ENCODE assay signal across 8 cellular contexts in the genomic region with DNA sequence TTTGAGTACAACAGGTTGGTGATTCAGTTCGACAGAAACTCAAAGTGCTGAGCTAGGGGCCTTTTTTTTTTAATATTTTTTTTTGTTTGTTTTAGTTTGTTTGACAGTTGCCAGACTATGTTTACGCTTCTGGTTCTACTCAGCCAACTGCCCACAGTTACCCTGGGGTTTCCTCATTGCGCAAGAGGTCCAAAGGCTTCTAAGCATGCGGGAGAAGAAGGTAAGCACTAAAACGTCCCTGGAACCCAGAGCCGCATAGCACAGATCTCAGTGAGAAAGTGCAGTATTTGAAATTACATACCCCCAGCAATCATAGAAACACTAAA. TPM values are rescaled to one million over a fixed set of nuclear protein-coding genes. Genes with fewer than 3 reads are reported as not detected.
DNase-seq lines count a peak whose midpoint lies in the region; ATAC-seq and TF ChIP-seq lines count a peak whose summit lies in the region.

No MANE protein-coding gene starts in this region.

- H3K27ac ChIP-seq in liver (ENCODE audit: low read depth in 1 of 2, low read length in 2 of 2) (peak overlapping the region; percentile 93 to 95), upper lobe of right lung (peak overlapping the region; percentile 78)

- intact Hi-C loops in MCF 10A (cut with micrococcal nuclease) (no loop called here), upper lobe of right lung (cut with DNase I) (no loop called here)

- peaks cover 33% of the 10 kb centered on the region for H3K27me3 Mint-ChIP-seq in activated CD8-positive, alpha-beta memory T cell treated with anti-CD3 and anti-CD28 coated beads, Interleukin-2, amount 10 ng/mL, durations not matched to agents 7 days and 5 days
- H3K27me3 Mint-ChIP-seq in MCF 10A (ENCODE audit: insufficient read depth, unreplicated experiment): no peaks in the 10 kb centered on the region

- H3K4me1 ChIP-seq in liver (ENCODE audit: control insufficient read depth in 4 of 4, insufficient read depth in 4 of 4, low read length in 3 of 4) (peaks cover 3 to 26% (median 11%) of the 10 kb centered on the region in 4 donors), upper lobe of right lung (peaks cover 7% of the 10 kb centered on the region)

- POLR2A ChIA-PET in MCF 10A (lab: Yijun Ruan, JAX): interaction anchor here (0.6 to 9.1 kb wide), 6 partner anchors 8 to 280 kb away, joined by 3 to 76 read pairs (median 6); partner anchors contain the start of gene QSER1

- CTCF ChIA-PET in activated CD8-positive, alpha-beta memory T cell treated with anti-CD3 and anti-CD28 coated beads, Interleukin-2, amount 10 ng/mL, durations not matched to agents 7 days and 5 days (lab: Charles Lee): interaction anchor here (1.0 kb wide), 1 partner anchor 10 kb away, joined by 3 read pairs; no protein-coding TSS in a partner anchor
- CTCF ChIA-PET in MCF 10A (lab: Yijun Ruan, JAX): interaction anchor here (1.0 to 1.3 kb wide), 2 partner anchors 38 to 63 kb away, joined by 3 to 7 read pairs; partner anchors contain the start of gene QSER1

- H3K27me3 ChIP-seq in liver (ENCODE audit: control insufficient read depth in 4 of 4, insufficient read depth in 4 of 4, low read length in 3 of 4) (no peaks in the 10 kb centered on the region), upper lobe of right lung (no peaks in the 10 kb centered on the region)

- peak overlapping the region; percentile 86 for H3K4me3 Mint-ChIP-seq in activated CD8-positive, alpha-beta memory T cell treated with anti-CD3 and anti-CD28 coated beads, Interleukin-2, amount 10 ng/mL, durations not matched to agents 7 days and 5 days
- H3K4me3 Mint-ChIP-seq in MCF 10A (ENCODE audit: unreplicated experiment): peak overlapping the region; percentile 81

- no peak overlapping the region for H3K27ac Mint-ChIP-seq in activated CD8-positive, alpha-beta memory T cell treated with anti-CD3 and anti-CD28 coated beads, Interleukin-2, amount 10 ng/mL, durations not matched to agents 7 days and 5 days
- peak overlapping the region; percentile 12 for H3K27ac Mint-ChIP-seq in MCF 10A (ENCODE audit: low read depth, unreplicated experiment)

- TF ChIP-seq CTCF in MCF 10A (IDR thresholded peaks at IDR 0.05; ENCODE audit: unreplicated experiment) (no peak), liver (IDR thresholded peaks at IDR 0.05; ENCODE audit: low read depth, low read length, missing input control) (no peak), upper lobe of right lung (IDR thresholded peaks at IDR 0.05) (no peak)

- peak overlapping the region; percentile 71 to 91 for H3K9ac ChIP-seq in liver (ENCODE audit: low read depth in 1 of 2, low read length in 2 of 2)

- no peak for ATAC-seq in activated CD8-positive, alpha-beta memory T cell treated with anti-CD3 and anti-CD28 coated beads, Interleukin-2, amount 10 ng/mL, durations not matched to agents 7 days and 5 days
- ATAC-seq in upper lobe of right lung: peak; percentile 56
- no peak for ATAC-seq in HG03139 (IDR thresholded peaks at IDR 0.05; ENCODE audit: unreplicated experiment)

- WGBS in liver: 9% methylated on average over 6 of the region's 6 CpGs

- H3K9me3 ChIP-seq in liver (ENCODE audit: control insufficient read depth in 4 of 4, low read length in 3 of 4) (no peaks in the 10 kb centered on the region), upper lobe of right lung (no peaks in the 10 kb centered on the region)

- H3K4me3 ChIP-seq in liver (ENCODE audit: low read depth in 1 of 3, low read length in 3 of 3): peak overlapping the region; percentile 45 to 93 (median 86)
- peak overlapping the region; percentile 73 for H3K4me3 ChIP-seq in upper lobe of right lung

- H3K4me1 Mint-ChIP-seq in activated CD8-positive, alpha-beta memory T cell treated with anti-CD3 and anti-CD28 coated beads, Interleukin-2, amount 10 ng/mL, durations not matched to agents 7 days and 5 days: peaks cover 14% of the 10 kb centered on the region
- no peaks in the 10 kb centered on the region for H3K4me1 Mint-ChIP-seq in MCF 10A (ENCODE audit: insufficient read depth, unreplicated experiment)

- H3K9me3 Mint-ChIP-seq in activated CD8-positive, alpha-beta memory T cell treated with anti-CD3 and anti-CD28 coated beads, Interleukin-2, amount 10 ng/mL, durations not matched to agents 7 days and 5 days (ENCODE audit: low read depth): no peaks in the 10 kb centered on the region
- H3K9me3 Mint-ChIP-seq in MCF 10A (ENCODE audit: unreplicated experiment): no peaks in the 10 kb centered on the region

- H3K36me3 ChIP-seq in liver (ENCODE audit: control insufficient read depth in 4 of 4, insufficient read depth in 3 of 4, low read depth in 1 of 4, low read length in 3 of 4) (peaks cover 0 to 6% (median 3%) of the 10 kb centered on the region in 4 donors), upper lobe of right lung (no peaks in the 10 kb centered on the region)

- DNase-seq in activated CD8-positive, alpha-beta memory T cell treated with anti-CD3 and anti-CD28 coated beads, Interleukin-2, amount 10 ng/mL, durations not matched to agents 7 days and 5 days: no peak
- DNase-seq in activated CD8-positive, alpha-beta memory T cell treated with anti-CD3 and anti-CD28 coated beads for 24 hours: no peak
- DNase-seq in LHCN-M2 (ENCODE audit: low read depth): peak; percentile 18
- DNase-seq in MCF 10A (ENCODE audit: unreplicated experiment): peak; percentile 80
- DNase-seq in upper lobe of right lung: no peak
- DNase-seq in stimulated activated CD8-positive, alpha-beta memory T cell treated with anti-CD3 and anti-CD28 coated beads, Interleukin-4, amount 100 ng/mL, for 48 hours: no peak

- BruUV-seq in MCF 10A (replicated peaks; lab: Mats Ljungman, UMichigan): TSS peak; percentile 54

- peak; percentile 9 to 17 for TF ChIP-seq RAD21 in liver (IDR thresholded peaks at IDR 0.05)

- no peaks in the 10 kb centered on the region for H3K36me3 Mint-ChIP-seq in activated CD8-positive, alpha-beta memory T cell treated with anti-CD3 and anti-CD28 coated beads, Interleukin-2, amount 10 ng/mL, durations not matched to agents 7 days and 5 days
- H3K36me3 Mint-ChIP-seq in MCF 10A (ENCODE audit: insufficient read depth, unreplicated experiment): no peaks in the 10 kb centered on the region

TF ChIP-seq in liver, 16 proteins besides CTCF, POLR2A, EP300 and RAD21 (continues in another document):
- TF ChIP-seq GABPA (IDR thresholded peaks at IDR 0.05 in 1 of 2, conservative IDR thresholded peaks at IDR 0.05 in 1 of 2) (no peak), JUND (IDR thresholded peaks at IDR 0.05) (peak in 1 of 2 donors; percentile 42), ATF3 (IDR thresholded peaks at IDR 0.05) (no peak), SP1 (IDR thresholded peaks at IDR 0.05) (peak; percentile 58), YY1 (IDR thresholded peaks at IDR 0.05) (peak; percentile 62), HNF4G (IDR thresholded peaks at IDR 0.05) (peak; percentile 58), RXRA (IDR thresholded peaks at IDR 0.05) (peak; percentile 53 to 70)
- TF ChIP-seq, protein P1, sequence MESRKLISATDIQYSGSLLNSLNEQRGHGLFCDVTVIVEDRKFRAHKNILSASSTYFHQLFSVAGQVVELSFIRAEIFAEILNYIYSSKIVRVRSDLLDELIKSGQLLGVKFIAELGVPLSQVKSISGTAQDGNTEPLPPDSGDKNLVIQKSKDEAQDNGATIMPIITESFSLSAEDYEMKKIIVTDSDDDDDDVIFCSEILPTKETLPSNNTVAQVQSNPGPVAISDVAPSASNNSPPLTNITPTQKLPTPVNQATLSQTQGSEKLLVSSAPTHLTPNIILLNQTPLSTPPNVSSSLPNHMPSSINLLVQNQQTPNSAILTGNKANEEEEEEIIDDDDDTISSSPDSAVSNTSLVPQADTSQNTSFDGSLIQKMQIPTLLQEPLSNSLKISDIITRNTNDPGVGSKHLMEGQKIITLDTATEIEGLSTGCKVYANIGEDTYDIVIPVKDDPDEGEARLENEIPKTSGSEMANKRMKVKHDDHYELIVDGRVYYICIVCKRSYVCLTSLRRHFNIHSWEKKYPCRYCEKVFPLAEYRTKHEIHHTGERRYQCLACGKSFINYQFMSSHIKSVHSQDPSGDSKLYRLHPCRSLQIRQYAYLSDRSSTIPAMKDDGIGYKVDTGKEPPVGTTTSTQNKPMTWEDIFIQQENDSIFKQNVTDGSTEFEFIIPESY (IDR thresholded peaks at IDR 0.05): no peak

RNA-seq across cellular contexts. Expression of gene PRRG4, which starts 0.6 kb away (rescaled TPM):
- 1 to 10 TPM in 1 of 2 experiments, under 1 TPM in 1; 0.55 to 1.9 TPM for total RNA-seq in activated CD8-positive, alpha-beta memory T cell treated with anti-CD3 and anti-CD28 coated beads, Interleukin-2, amount 10 ng/mL, durations not matched to agents 7 days and 5 days
- total RNA-seq in LHCN-M2 (2014; rRNA removed) (1.3 TPM in 2 replicates), MCF 10A (2022) (1.1 and 1.2 TPM in 2 replicates), liver (10 to 100 TPM in 1 of 2 donors, 1 to 10 TPM in 1; 6.2 to 12.0 TPM), upper lobe of right lung (12.6 TPM)
- polyA plus RNA-seq in LHCN-M2 (2012): 0.04 TPM
- polyA plus RNA-seq in liver: 1 to 10 TPM; 3.4 to 5.7 TPM

RNA-seq across cellular contexts. Expression of gene CCDC73, which starts 35.9 kb away (rescaled TPM):
- total RNA-seq in activated CD8-positive, alpha-beta memory T cell treated with anti-CD3 and anti-CD28 coated beads, Interleukin-2, amount 10 ng/mL, durations not matched to agents 7 days and 5 days: under 1 TPM in 1 of 2 experiments, not detected in 1; 0.47 TPM
- total RNA-seq in LHCN-M2 (2014; rRNA removed) (not detected in 2 replicates), MCF 10A (2022) (0.09 and 0.17 TPM in 2 replicates), liver (under 1 TPM; 0.23 to 0.50 TPM), upper lobe of right lung (not detected)
- polyA plus RNA-seq in LHCN-M2 (2012): not detected
- under 1 TPM; 0.02 to 0.43 TPM for polyA plus RNA-seq in liver

Comparison
In these comparisons a context has a peak if more than half of its experiments do, and no peak if none do; other contexts are left out.
1. DNase-seq: peak in LHCN-M2 (single experiment) and MCF 10A (single experiment); none in activated CD8-positive, alpha-beta memory T cell treated with anti-CD3 and anti-CD28 coated beads, Interleukin-2, amount 10 ng/mL, durations not matched to agents 7 days and 5 days (single experiment), activated CD8-positive, alpha-beta memory T cell treated with anti-CD3 and anti-CD28 coated beads for 24 hours (single experiment), upper lobe of right lung (single experiment) and stimulated activated CD8-positive, alpha-beta memory T cell treated with anti-CD3 and anti-CD28 coated beads, Interleukin-4, amount 100 ng/mL, for 48 hours (single experiment).